In genomic region chr18:44246001-44246400, GRCh38 we compare ENCODE assay signal across 31 cellular contexts.
DNase-seq lines count a peak whose midpoint lies in the region; ATAC-seq and TF ChIP-seq lines count a peak whose summit lies in the region.
"Had no signal": no experiment of that assay in that cellular context is flagged by ENCODE, and none has a peak within 500 bp of the region (broad histone marks: within the 10 kb centered on the region; RNA-seq: fewer than 3 reads in every experiment).

No MANE protein-coding gene starts in this region.

- peaks cover 0 to 5% (median 0%) of the 10 kb centered on the region in 4 donors for H3K9me3 ChIP-seq in tibial nerve
- H3K9me3 ChIP-seq: A549, esophagus muscularis mucosa, sigmoid colon, SJSA1, thoracic aorta, vagina had no signal

- no peaks in the 10 kb centered on the region for H3K79me1 ChIP-seq in mesendoderm (ENCODE audit: low read length)

- H3K79me2 ChIP-seq in GM23338 (replicated peaks; ENCODE audit: insufficient read depth): no peaks in the 10 kb centered on the region
- no peaks in the 10 kb centered on the region for H3K79me2 ChIP-seq in mesendoderm (ENCODE audit: control insufficient read depth, insufficient read depth, low read length)

- no peaks in the 10 kb centered on the region for H3K27me3 ChIP-seq in GM23338 (ENCODE audit: insufficient read depth)
- H3K27me3 ChIP-seq in mesendoderm (ENCODE audit: insufficient read depth, low read length, poor library complexity): no peaks in the 10 kb centered on the region
- H3K27me3 ChIP-seq in tibial nerve: no peaks in the 10 kb centered on the region
- H3K27me3 ChIP-seq: esophagus muscularis mucosa, sigmoid colon, SJSA1, vagina had no signal

- ATAC-seq in GM23338 (no peak), SK-N-SH treated with all-trans-retinoic acid at 6 μM for 48 hours (peak; percentile 59; the same call in 2 of the 3 replicates), HG03342 (IDR thresholded peaks at IDR 0.05; ENCODE audit: unreplicated experiment) (no peak)
- no peak for ATAC-seq in stimulated activated naive CD8-positive, alpha-beta T cell treated with anti-CD3 and anti-CD28 coated beads, Interleukin-15, Interleukin-2, amounts not matched to agents 100 U/mL and 50 U/mL, for 24 hours
- ATAC-seq: A549 had no signal

- no peak overlapping the region for H3K56ac ChIP-seq in mesendoderm (ENCODE audit: low read length)

- TF ChIP-seq CTCF in GM23338 (conservative IDR thresholded peaks at IDR 0.05; ENCODE audit: low read depth in 2 of 2): no peak
- no peak for TF ChIP-seq CTCF in tibial nerve (IDR thresholded peaks at IDR 0.05)

- no peaks in the 10 kb centered on the region for H3F3A ChIP-seq in GM23338 (replicated peaks; ENCODE audit: low read depth)

- DNase-seq in GM23338 (ENCODE audit: low spot score) (peak; percentile 2), fibroblast of peridontal ligament (ENCODE audit: extremely low read depth) (peak; percentile 2), mesendoderm (peak; percentile 15), tibial nerve (ENCODE audit: low spot score in 2 of 2) (no peak), NCI-H2171 treated with DMSO at 0.1 percent for 48 hours (lab: John Stamatoyannopoulos, UW) (no peak)
- DNase-seq in stimulated activated naive CD8-positive, alpha-beta T cell treated with anti-CD3 and anti-CD28 coated beads, Interleukin-15, Interleukin-2, amounts not matched to agents 100 U/mL and 50 U/mL, for 24 hours: no peak
- DNase-seq: activated CD4-positive, alpha-beta T cell treated with anti-CD3 and anti-CD28 coated beads, Interleukin-2, amount 50 U/mL, for 48 hours; activated naive CD4-positive, alpha-beta T cell treated with anti-CD3 and anti-CD28 coated beads for 36 hours; amniotic stem cell; caudate nucleus; CD4-positive, alpha-beta memory T cell; endodermal cell; GOT3; Karpas-422; kidney; NCI-H1092; NCI-H187 treated with DMSO at 0.1 percent for 48 hours; posterior cingulate gyrus; RPMI8226; sigmoid colon had no signal

- no peak overlapping the region for H3K4ac ChIP-seq in mesendoderm (ENCODE audit: low read depth, low read length)

- H3K4me1 Mint-ChIP-seq in GM23338: no peaks in the 10 kb centered on the region
- H3K4me1 Mint-ChIP-seq: CD4-positive, alpha-beta memory T cell had no signal

- no peak overlapping the region for H3K4me3 Mint-ChIP-seq in GM23338
- H3K4me3 Mint-ChIP-seq: activated naive CD4-positive, alpha-beta T cell treated with anti-CD3 and anti-CD28 coated beads for 36 hours; CD4-positive, alpha-beta memory T cell; dendritic cell treated with granulocyte-macrophage colony-stimulating factor and Interleukin-4, amounts not matched to agents 40 ng/mL and 50 ng/mL, for 4 days; endodermal cell; stimulated activated naive CD8-positive, alpha-beta T cell treated with anti-CD3 and anti-CD28 coated beads, Interleukin-15, Interleukin-2, amounts not matched to agents 100 ng/mL and 50 ng/mL, for 24 hours had no signal

- H3K36me3 ChIP-seq in GM23338 (ENCODE audit: insufficient read depth): no peaks in the 10 kb centered on the region
- no peaks in the 10 kb centered on the region for H3K36me3 ChIP-seq in mesendoderm (ENCODE audit: control insufficient read depth, insufficient read depth, low read length)
- H3K36me3 ChIP-seq in tibial nerve: no peaks in the 10 kb centered on the region
- H3K36me3 ChIP-seq: esophagus muscularis mucosa, sigmoid colon, SJSA1, thoracic aorta, vagina had no signal

- H2BK120ac ChIP-seq in mesendoderm (ENCODE audit: low read depth, low read length): no peak overlapping the region

- no peak overlapping the region for H3K9ac ChIP-seq in mesendoderm (ENCODE audit: low read length)

- no peak for TF ChIP-seq EP300 in tibial nerve (IDR thresholded peaks at IDR 0.05)

- H3K18ac ChIP-seq in mesendoderm (ENCODE audit: low read length): no peak overlapping the region

- H2BK15ac ChIP-seq in mesendoderm (replicated peaks; ENCODE audit: low read depth): no peak overlapping the region

- no peaks in the 10 kb centered on the region for H4K20me1 ChIP-seq in GM23338 (replicated peaks; ENCODE audit: insufficient read depth)

- no peak overlapping the region for H3K27ac ChIP-seq in GM23338 (ENCODE audit: low read depth)
- no peak overlapping the region for H3K27ac ChIP-seq in mesendoderm (ENCODE audit: low read depth, low read length)
- H3K27ac ChIP-seq in tibial nerve: no peak overlapping the region
- H3K27ac ChIP-seq: A549, esophagus muscularis mucosa, HL-60, sigmoid colon, SJSA1, thoracic aorta, vagina had no signal

- no peak overlapping the region for H3K27ac Mint-ChIP-seq in GM23338
- H3K27ac Mint-ChIP-seq: activated naive CD4-positive, alpha-beta T cell treated with anti-CD3 and anti-CD28 coated beads for 36 hours; CD4-positive, alpha-beta memory T cell; dendritic cell treated with granulocyte-macrophage colony-stimulating factor and Interleukin-4, amounts not matched to agents 40 ng/mL and 50 ng/mL, for 4 days; endodermal cell; stimulated activated naive CD8-positive, alpha-beta T cell treated with anti-CD3 and anti-CD28 coated beads, Interleukin-15, Interleukin-2, amounts not matched to agents 100 ng/mL and 50 ng/mL, for 24 hours had no signal

- no peak overlapping the region for H4K8ac ChIP-seq in mesendoderm (ENCODE audit: low read depth, low read length)

- H2AK5ac ChIP-seq in mesendoderm (ENCODE audit: low read length): no peak overlapping the region

- 0 out of 3 replicates have a peak, but pooled peaks cover 2% of the 10 kb centered on the region for H3K9me3 Mint-ChIP-seq in GM23338
- H3K9me3 Mint-ChIP-seq: activated naive CD4-positive, alpha-beta T cell treated with anti-CD3 and anti-CD28 coated beads for 36 hours; endodermal cell; stimulated activated naive CD8-positive, alpha-beta T cell treated with anti-CD3 and anti-CD28 coated beads, Interleukin-15, Interleukin-2, amounts not matched to agents 100 ng/mL and 50 ng/mL, for 24 hours had no signal

- no peak for TF ChIP-seq POLR2A in tibial nerve (IDR thresholded peaks at IDR 0.05)

- WGBS in mesendoderm (ENCODE audit: extremely low coverage, insufficient coverage, low lambda C conversion rate): no CpG with 5 or more reads among the region's 2 CpGs
- WGBS in tibial nerve, 2 donors: 80 to 89% methylated on average over 2 of the region's 2 CpGs

- no peak overlapping the region for H4K5ac ChIP-seq in mesendoderm (ENCODE audit: low read length)

- H3K4me1 ChIP-seq in GM23338 (ENCODE audit: insufficient read depth) (no peaks in the 10 kb centered on the region), mesendoderm (ENCODE audit: control insufficient read depth, low read depth, low read length) (no peaks in the 10 kb centered on the region), tibial nerve (no peaks in the 10 kb centered on the region)
- H3K4me1 ChIP-seq: A549, sigmoid colon, SJSA1, vagina had no signal

- no peak overlapping the region for H3K4me3 ChIP-seq in GM23338
- H3K4me3 ChIP-seq in mesendoderm (ENCODE audit: low read length): no peak overlapping the region
- no peak overlapping the region for H3K4me3 ChIP-seq in tibial nerve
- H3K4me3 ChIP-seq: A549, esophagus muscularis mucosa, lung, sigmoid colon, SJSA1, thoracic aorta, vagina had no signal

- H3K27me3 Mint-ChIP-seq in GM23338 (ENCODE audit: insufficient read depth, low read depth, poor library complexity): no peaks in the 10 kb centered on the region
- H3K27me3 Mint-ChIP-seq: CD4-positive, alpha-beta memory T cell; dendritic cell treated with granulocyte-macrophage colony-stimulating factor and Interleukin-4, amounts not matched to agents 40 ng/mL and 50 ng/mL, for 4 days; stimulated activated naive CD8-positive, alpha-beta T cell treated with anti-CD3 and anti-CD28 coated beads, Interleukin-15, Interleukin-2, amounts not matched to agents 100 ng/mL and 50 ng/mL, for 24 hours had no signal

- 0 out of 2 replicates have a peak, but pooled peaks cover 4% of the 10 kb centered on the region for H3K9me2 ChIP-seq in GM23338 (ENCODE audit: insufficient read depth)

- no peak overlapping the region for H3K4me2 ChIP-seq in GM23338
- no peak overlapping the region for H3K4me2 ChIP-seq in mesendoderm (ENCODE audit: low read length)
- H3K4me2 ChIP-seq: A549 had no signal

- no peak overlapping the region for H2AFZ ChIP-seq in GM23338

- H2BK5ac ChIP-seq in mesendoderm (ENCODE audit: low read length): no peak overlapping the region

- no peaks in the 10 kb centered on the region for H3K36me3 Mint-ChIP-seq in GM23338 (ENCODE audit: low read depth)
- H3K36me3 Mint-ChIP-seq: CD4-positive, alpha-beta memory T cell had no signal

- no peak overlapping the region for H3K23ac ChIP-seq in mesendoderm (ENCODE audit: low read length)

TF ChIP-seq in SK-N-SH treated with all-trans-retinoic acid at 6 μM for 48 hours, 23 proteins besides CTCF, POLR2A, EP300 and RAD21 (continues in another document):
- TF ChIP-seq SNAI2 (CRISPR knock-in tag; IDR thresholded peaks at IDR 0.05) (no peak), ARNTL (CRISPR knock-in tag; IDR thresholded peaks at IDR 0.05; ENCODE audit: borderline replicate concordance, low read depth) (no peak), BACH2 (CRISPR knock-in tag; IDR thresholded peaks at IDR 0.05; ENCODE audit: borderline replicate concordance) (no peak), RARB (CRISPR knock-in tag; IDR thresholded peaks at IDR 0.05) (no peak)
- TF ChIP-seq, protein P1, sequence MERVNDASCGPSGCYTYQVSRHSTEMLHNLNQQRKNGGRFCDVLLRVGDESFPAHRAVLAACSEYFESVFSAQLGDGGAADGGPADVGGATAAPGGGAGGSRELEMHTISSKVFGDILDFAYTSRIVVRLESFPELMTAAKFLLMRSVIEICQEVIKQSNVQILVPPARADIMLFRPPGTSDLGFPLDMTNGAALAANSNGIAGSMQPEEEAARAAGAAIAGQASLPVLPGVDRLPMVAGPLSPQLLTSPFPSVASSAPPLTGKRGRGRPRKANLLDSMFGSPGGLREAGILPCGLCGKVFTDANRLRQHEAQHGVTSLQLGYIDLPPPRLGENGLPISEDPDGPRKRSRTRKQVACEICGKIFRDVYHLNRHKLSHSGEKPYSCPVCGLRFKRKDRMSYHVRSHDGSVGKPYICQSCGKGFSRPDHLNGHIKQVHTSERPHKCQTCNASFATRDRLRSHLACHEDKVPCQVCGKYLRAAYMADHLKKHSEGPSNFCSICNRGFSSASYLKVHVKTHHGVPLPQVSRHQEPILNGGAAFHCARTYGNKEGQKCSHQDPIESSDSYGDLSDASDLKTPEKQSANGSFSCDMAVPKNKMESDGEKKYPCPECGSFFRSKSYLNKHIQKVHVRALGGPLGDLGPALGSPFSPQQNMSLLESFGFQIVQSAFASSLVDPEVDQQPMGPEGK (CRISPR knock-in tag; IDR thresholded peaks at IDR 0.05; ENCODE audit: borderline replicate concordance): no peak

Comparison
In these comparisons a context has a peak if more than half of its experiments do, and no peak if none do; other contexts are left out.
1. DNase-seq: peak in GM23338 (single experiment), fibroblast of peridontal ligament (single experiment) and mesendoderm (single experiment); none in stimulated activated naive CD8-positive, alpha-beta T cell treated with anti-CD3 and anti-CD28 coated beads, Interleukin-15, Interleukin-2, amounts not matched to agents 100 U/mL and 50 U/mL, for 24 hours (single experiment), tibial nerve (0 of 2) and NCI-H2171 treated with DMSO at 0.1 percent for 48 hours (single experiment).